10 cellular contexts compared by ENCODE assay signal in the genomic region with DNA sequence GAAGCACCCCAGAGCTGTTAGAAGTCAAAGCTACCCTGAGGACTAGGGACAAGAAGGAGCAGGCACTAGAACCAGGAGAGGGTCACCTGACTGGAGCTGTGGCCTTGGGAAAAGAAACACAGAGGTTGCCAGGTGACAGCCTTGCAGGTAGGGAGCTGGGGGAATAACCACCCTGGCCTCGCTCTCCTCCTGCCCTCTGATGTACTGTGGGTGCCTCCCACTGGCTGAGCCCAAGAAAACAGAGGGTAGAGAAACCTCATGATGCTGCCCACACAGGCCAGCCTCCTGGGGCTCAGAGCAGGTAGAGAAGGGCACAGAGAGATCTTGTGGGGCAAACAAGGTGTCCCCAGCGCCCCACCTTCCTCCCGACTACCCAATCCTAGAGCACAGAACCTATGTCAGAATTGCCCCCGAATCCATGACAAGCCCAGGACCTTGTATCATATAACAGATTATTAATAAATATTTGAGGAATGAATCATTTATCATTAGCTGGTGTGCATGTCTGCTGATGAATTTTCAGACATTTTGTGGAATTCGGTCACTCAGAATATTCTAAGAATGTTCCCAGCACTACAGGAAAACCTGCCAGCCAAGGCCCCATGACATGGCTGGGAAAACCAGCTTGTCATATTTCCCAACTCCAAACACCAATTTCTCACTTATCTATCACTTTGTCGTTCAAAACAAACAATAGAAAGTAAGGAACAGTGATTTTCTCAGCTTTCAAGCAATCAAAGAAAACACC. TPM values are rescaled to one million over a fixed set of nuclear protein-coding genes. Genes with fewer than 3 reads are reported as not detected.
DNase-seq lines count a peak whose midpoint lies in the region; ATAC-seq and TF ChIP-seq lines count a peak whose summit lies in the region.
"Had no signal": no experiment of that assay in that cellular context is flagged by ENCODE, and none has a peak within 500 bp of the region (broad histone marks: within the 10 kb centered on the region; RNA-seq: fewer than 3 reads in every experiment).

No MANE protein-coding gene starts in this region.

- peaks cover 4% of the 10 kb centered on the region for H3K27me3 Mint-ChIP-seq in endodermal cell (ENCODE audit: insufficient read depth)

- no peak for ATAC-seq in HG02763 (IDR thresholded peaks at IDR 0.05; ENCODE audit: unreplicated experiment)
- no peak for ATAC-seq in HG03095 (IDR thresholded peaks at IDR 0.05; ENCODE audit: unreplicated experiment)
- no peak for ATAC-seq in HG03045 (IDR thresholded peaks at IDR 0.05; ENCODE audit: unreplicated experiment)

- H3K27ac ChIP-seq in endodermal cell (ENCODE audit: low read depth, low read length): no peak overlapping the region

- no peak overlapping the region for H3K9ac ChIP-seq in endodermal cell (ENCODE audit: extremely low read depth, low read length, poor library complexity, severe bottlenecking)

- H3K36me3 Mint-ChIP-seq in endodermal cell (ENCODE audit: low read depth): no peaks in the 10 kb centered on the region

- no peaks in the 10 kb centered on the region for H3K36me3 ChIP-seq in endodermal cell (ENCODE audit: control insufficient read depth, insufficient read depth, low read length)

- no peaks in the 10 kb centered on the region for H3K9me3 ChIP-seq in endodermal cell (ENCODE audit: control insufficient read depth, low read length)

- intact Hi-C loops in posterior vena cava (cut with DNase I): no loop called here

- no peaks in the 10 kb centered on the region for H3K27me3 ChIP-seq in endodermal cell (ENCODE audit: control insufficient read depth, insufficient read depth, low read length, poor library complexity, severe bottlenecking)

- WGBS in endodermal cell (ENCODE audit: insufficient coverage in 1 of 2, insufficient read length in 1 of 2), 2 experiments: 89 to 100% methylated on average over 1 to 4 of the region's 6 CpGs

- peaks cover 3% of the 10 kb centered on the region for H3K9me3 Mint-ChIP-seq in endodermal cell
- H3K9me3 Mint-ChIP-seq: activated CD4-positive, alpha-beta T cell treated with anti-CD3 and anti-CD28 coated beads, Interleukin-2, amount 10 ng/mL, durations not matched to agents 24 days and 14 days had no signal

- peak; percentile 13 for TF ChIP-seq CTCF in GM12864 (IDR thresholded peaks at IDR 0.05; ENCODE audit: low read depth, low read length, missing control alignments)
- TF ChIP-seq CTCF in endodermal cell (conservative IDR thresholded peaks at IDR 0.05): no peak

- H3K27ac Mint-ChIP-seq in endodermal cell: peak overlapping the region; percentile 69
- H3K27ac Mint-ChIP-seq: activated CD4-positive, alpha-beta T cell treated with anti-CD3 and anti-CD28 coated beads, Interleukin-2, amount 10 ng/mL, durations not matched to agents 24 days and 14 days had no signal

- H3K4me3 Mint-ChIP-seq in endodermal cell: no peak overlapping the region
- H3K4me3 Mint-ChIP-seq: activated CD4-positive, alpha-beta T cell treated with anti-CD3 and anti-CD28 coated beads, Interleukin-2, amount 10 ng/mL, durations not matched to agents 24 days and 14 days had no signal

- H3K4me3 ChIP-seq in GM12864 (ENCODE audit: low read depth, low read length) (no peak overlapping the region), endodermal cell (ENCODE audit: low read length) (no peak overlapping the region)

- no peaks in the 10 kb centered on the region for H3K4me1 ChIP-seq in endodermal cell (ENCODE audit: control insufficient read depth, insufficient read depth, low read length)

- no peak for DNase-seq in GM12864 (ENCODE audit: low read depth)
- DNase-seq in NCI-H2107 treated with DMSO at 0.1 percent for 48 hours (lab: John Stamatoyannopoulos, UW; ENCODE audit: unreplicated experiment): peak; percentile 88
- peak; percentile 79 for DNase-seq in endodermal cell
- peak; percentile 59 for DNase-seq in posterior vena cava (ENCODE audit: low spot score)
- no peak for DNase-seq in activated T-cell treated with anti-CD3 and anti-CD28 coated beads, Interleukin-2, amount 50 U/mL, for 48 hours
- DNase-seq: activated CD4-positive, alpha-beta T cell treated with anti-CD3 and anti-CD28 coated beads, Interleukin-2, amount 10 ng/mL, durations not matched to agents 24 days and 14 days; caudate nucleus had no signal

- H3K4me1 Mint-ChIP-seq in endodermal cell: peaks cover 10% of the 10 kb centered on the region

RNA-seq across cellular contexts. Expression of gene MEX3B, which starts 59.8 kb away (rescaled TPM):
- total RNA-seq in endodermal cell (1 to 10 TPM; 3.4 to 5.1 TPM), posterior vena cava (1 to 10 TPM; 2.4 to 2.7 TPM)
- polyA plus RNA-seq in endodermal cell (2013, experiment 1 of 2): 47.0 TPM
- polyA plus RNA-seq in endodermal cell (2013, experiment 2 of 2): 48.5 TPM

Comparison
In these comparisons a context has a peak if more than half of its experiments do, and no peak if none do; other contexts are left out.
1. DNase-seq: peak in NCI-H2107 treated with DMSO at 0.1 percent for 48 hours (single experiment), endodermal cell (single experiment) and posterior vena cava (single experiment); none in GM12864 (single experiment) and activated T-cell treated with anti-CD3 and anti-CD28 coated beads, Interleukin-2, amount 50 U/mL, for 48 hours (0 of 2).